9 cellular contexts compared by ENCODE assay signal in the genomic region with DNA sequence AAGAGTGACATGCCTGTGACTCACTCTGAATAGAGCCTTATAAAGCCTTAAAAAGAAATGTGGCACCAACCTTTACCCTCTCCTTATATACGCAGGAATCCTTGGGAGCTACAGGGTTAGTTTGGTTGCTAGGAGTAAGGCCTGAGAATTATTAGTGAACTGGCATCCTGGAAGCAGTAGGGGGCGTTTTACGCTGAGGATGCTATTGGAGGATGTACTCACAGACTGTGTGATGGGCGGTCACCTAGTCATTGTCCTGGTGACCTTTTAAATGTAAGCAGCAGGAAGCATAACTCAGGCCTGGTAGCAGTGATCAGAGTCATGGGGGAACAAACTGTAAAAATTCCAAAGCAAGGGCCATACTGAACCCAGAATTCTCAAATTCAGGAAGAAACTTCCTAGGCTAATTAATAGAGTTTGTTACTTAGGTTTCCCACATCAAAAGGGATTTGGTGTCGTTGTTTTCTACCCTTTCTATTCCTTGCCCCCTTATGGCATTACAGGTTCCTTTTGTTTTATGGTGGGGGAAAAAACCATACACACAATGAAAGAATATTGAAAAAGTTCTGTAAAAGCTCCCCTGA.
DNase-seq lines count a peak whose midpoint lies in the region; ATAC-seq and TF ChIP-seq lines count a peak whose summit lies in the region.
"Had no signal": no experiment of that assay in that cellular context is flagged by ENCODE, and none has a peak within 500 bp of the region (broad histone marks: within the 10 kb centered on the region; RNA-seq: fewer than 3 reads in every experiment).

No MANE protein-coding gene starts in this region.

- BruUV-seq in Panc1 (replicated peaks; lab: Mats Ljungman, UMichigan) = no TSS peak

- peaks cover 18% of the 10 kb centered on the region for H3K27me3 ChIP-seq in HAP-1 (ENCODE audit: low read depth)
- no peaks in the 10 kb centered on the region for H3K27me3 ChIP-seq in Panc1 (ENCODE audit: control insufficient read depth, insufficient read depth, low read length)
- H3K27me3 ChIP-seq in effector memory CD4-positive, alpha-beta T cell (replicated peaks; ENCODE audit: control insufficient read depth, insufficient read depth, low read length, poor library complexity, severe bottlenecking) = no peaks in the 10 kb centered on the region

- POLR2A ChIA-PET in Panc1 (lab: Charles Lee) = no interaction called here

- H3K4me1 ChIP-seq in HAP-1 = peaks cover 5% of the 10 kb centered on the region
- peaks cover 50% of the 10 kb centered on the region for H3K4me1 ChIP-seq in Panc1 (ENCODE audit: control insufficient read depth, insufficient read depth, low read length)
- H3K4me1 ChIP-seq in effector memory CD4-positive, alpha-beta T cell (ENCODE audit: control insufficient read depth, insufficient read depth, low read length, poor library complexity, severe bottlenecking) = no peaks in the 10 kb centered on the region

- peak; percentile 87 for ATAC-seq in Panc1
- no peak for ATAC-seq in HG02852 (IDR thresholded peaks at IDR 0.05; ENCODE audit: unreplicated experiment)
- ATAC-seq in GM18498 (IDR thresholded peaks at IDR 0.05; ENCODE audit: unreplicated experiment) = no peak

- in situ Hi-C loops in HAP-1 (cut with MboI; ENCODE audit: low sequenced_read_pairs) (no loop called here), Panc1 (cut with HindIII; ENCODE audit: low pct_unique_long_range_greater_than_20kb, low sequenced_read_pairs) (no loop called here)

- H3K36me3 ChIP-seq in HAP-1 (replicated peaks) (no peaks in the 10 kb centered on the region), Panc1 (ENCODE audit: control insufficient read depth, insufficient read depth, low read length) (no peaks in the 10 kb centered on the region)
- peaks cover 4% of the 10 kb centered on the region for H3K36me3 ChIP-seq in effector memory CD4-positive, alpha-beta T cell (ENCODE audit: control insufficient read depth, insufficient read depth, low read length)
- H3K36me3 ChIP-seq: thoracic aorta had no signal

- intact Hi-C loops in Panc1 (cut with micrococcal nuclease; ENCODE audit: unreplicated experiment) = loop anchor here (5.0 kb wide), 1 partner anchor 356 kb away; the partner anchor contains the start of gene HOXB8

- peak overlapping the region; percentile 56 for H3K27ac ChIP-seq in Panc1 (ENCODE audit: low read length)
- no peak overlapping the region for H3K27ac ChIP-seq in effector memory CD4-positive, alpha-beta T cell (ENCODE audit: insufficient read depth, low read length, poor library complexity, severe bottlenecking)
- H3K27ac ChIP-seq: thoracic aorta had no signal

- DNase-seq in COR-L47 (lab: John Stamatoyannopoulos, UW) (peak; percentile 6), HAP-1 (ENCODE audit: low spot score in 2 of 2) (peak; percentile 50 to 67), Panc1 (ENCODE audit: low read depth, low spot score) (peak; percentile 58), iPS DF 19.7 (ENCODE audit: low read depth, low spot score) (peak; percentile 75), mucosa of gallbladder (ENCODE audit: low spot score) (no peak)
- DNase-seq in effector memory CD4-positive, alpha-beta T cell = no peak

- H3K4me3 ChIP-seq in HAP-1 (no peak overlapping the region), Panc1 (ENCODE audit: low read depth in 2 of 2, low read length in 2 of 2) (no peak overlapping the region)
- no peak overlapping the region for H3K4me3 ChIP-seq in effector memory CD4-positive, alpha-beta T cell (ENCODE audit: insufficient read depth, low read depth, low read length, poor library complexity, severe bottlenecking)
- H3K4me3 ChIP-seq: thoracic aorta had no signal

- H3K9me3 ChIP-seq in HAP-1 (no peaks in the 10 kb centered on the region), Panc1 (ENCODE audit: control insufficient read depth, insufficient read depth, low read depth, low read length) (no peaks in the 10 kb centered on the region)
- H3K9me3 ChIP-seq in effector memory CD4-positive, alpha-beta T cell (ENCODE audit: control insufficient read depth, low read length) = no peaks in the 10 kb centered on the region
- H3K9me3 ChIP-seq: thoracic aorta had no signal

- CTCF ChIA-PET in Panc1 (lab: Charles Lee) = interaction anchor here (0.7 to 2.7 kb wide), 6 partner anchors 39 to 356 kb away, joined by 3 to 17 read pairs (median 3); no protein-coding TSS in a partner anchor

- peak; percentile 90 for TF ChIP-seq CTCF in Panc1 (IDR thresholded peaks at IDR 0.05)

Comparison
In these comparisons a context has a peak if more than half of its experiments do, and no peak if none do; other contexts are left out.
1. DNase-seq: peak in COR-L47 (single experiment), HAP-1 (2 of 2), Panc1 (single experiment) and iPS DF 19.7 (single experiment); none in mucosa of gallbladder (single experiment) and effector memory CD4-positive, alpha-beta T cell (0 of 3).